9 cellular contexts compared by ENCODE assay signal in genomic region chr1:40978886-40979240, GRCh38. TPM values are rescaled to one million over a fixed set of nuclear protein-coding genes. Genes with fewer than 3 reads are reported as not detected.
DNase-seq lines count a peak whose midpoint lies in the region; ATAC-seq and TF ChIP-seq lines count a peak whose summit lies in the region.
"Had no signal": no experiment of that assay in that cellular context is flagged by ENCODE, and none has a peak within 500 bp of the region (broad histone marks: within the 10 kb centered on the region; RNA-seq: fewer than 3 reads in every experiment).

No MANE protein-coding gene starts in this region.

- H3K4me3 ChIP-seq in brain microvascular endothelial cell (ENCODE audit: low read depth, low read length) (peak overlapping the region; percentile 74), upper lobe of right lung (peak overlapping the region; percentile 66)

- H3K27me3 ChIP-seq in brain microvascular endothelial cell (replicated peaks) = no peaks in the 10 kb centered on the region
- H3K27me3 ChIP-seq in upper lobe of right lung = no peaks in the 10 kb centered on the region

- no peaks in the 10 kb centered on the region for H3K27me3 Mint-ChIP-seq in activated naive CD4-positive, alpha-beta T cell treated with anti-CD3 and anti-CD28 coated beads, Interleukin-2, amount 50 U/mL, for 24 hours
- H3K27me3 Mint-ChIP-seq in memory B cell = no peaks in the 10 kb centered on the region

- no peaks in the 10 kb centered on the region for H3K9me3 ChIP-seq in upper lobe of right lung

- in situ Hi-C loops in brain microvascular endothelial cell (cut with HindIII; ENCODE audit: low pct_ligation_motif_present, low sequenced_read_pairs) = no loop called here

- no peak for ATAC-seq in memory B cell (ENCODE audit: low read depth)
- ATAC-seq in upper lobe of right lung = no peak
- no peak for ATAC-seq in GM19452 (IDR thresholded peaks at IDR 0.05; ENCODE audit: unreplicated experiment)
- ATAC-seq in GM19463 (IDR thresholded peaks at IDR 0.05; ENCODE audit: unreplicated experiment) = no peak

- peak overlapping the region; percentile 79 for H3K4me3 Mint-ChIP-seq in activated naive CD4-positive, alpha-beta T cell treated with anti-CD3 and anti-CD28 coated beads, Interleukin-2, amount 50 U/mL, for 24 hours
- H3K4me3 Mint-ChIP-seq in memory B cell = peak overlapping the region; percentile 88

- peak overlapping the region; percentile 85 for H3K27ac ChIP-seq in brain microvascular endothelial cell
- H3K27ac ChIP-seq in upper lobe of right lung = peak overlapping the region; percentile 88

- H3K9me3 Mint-ChIP-seq in activated naive CD4-positive, alpha-beta T cell treated with anti-CD3 and anti-CD28 coated beads, Interleukin-2, amount 50 U/mL, for 24 hours = no peaks in the 10 kb centered on the region
- H3K9me3 Mint-ChIP-seq in memory B cell = no peaks in the 10 kb centered on the region

- no peak for DNase-seq in activated naive CD4-positive, alpha-beta T cell (lab: John Stamatoyannopoulos, UW)
- DNase-seq in brain microvascular endothelial cell (no peak), memory B cell (ENCODE audit: low spot score in 2 of 2) (peak in 1 of 2 donors; percentile 7), upper lobe of right lung (no peak), posterior cingulate gyrus (no peak)

- intact Hi-C loops in upper lobe of right lung (cut with DNase I) = no loop called here
- intact Hi-C loops in posterior cingulate gyrus (cut with DNase I) = no loop called here

- H3K4me1 ChIP-seq in upper lobe of right lung = peaks cover 32% of the 10 kb centered on the region

- no peak overlapping the region for H3K27ac Mint-ChIP-seq in activated naive CD4-positive, alpha-beta T cell treated with anti-CD3 and anti-CD28 coated beads, Interleukin-2, amount 50 U/mL, for 24 hours
- H3K27ac Mint-ChIP-seq in memory B cell = peak overlapping the region; percentile 86

- H3K4me1 Mint-ChIP-seq in activated naive CD4-positive, alpha-beta T cell treated with anti-CD3 and anti-CD28 coated beads, Interleukin-2, amount 50 U/mL, for 24 hours = peaks cover 37% of the 10 kb centered on the region
- peaks cover 17% of the 10 kb centered on the region for H3K4me1 Mint-ChIP-seq in memory B cell

- TF ChIP-seq CTCF in brain microvascular endothelial cell (IDR thresholded peaks at IDR 0.05; ENCODE audit: low read depth, low read length, missing control alignments) (no peak), upper lobe of right lung (IDR thresholded peaks at IDR 0.05) (no peak)

- H3K36me3 Mint-ChIP-seq in activated naive CD4-positive, alpha-beta T cell treated with anti-CD3 and anti-CD28 coated beads, Interleukin-2, amount 50 U/mL, for 24 hours = peaks cover 23% of the 10 kb centered on the region
- H3K36me3 Mint-ChIP-seq in memory B cell = peaks cover 5% of the 10 kb centered on the region

- H3K36me3 ChIP-seq in brain microvascular endothelial cell (replicated peaks) = peaks cover 8% of the 10 kb centered on the region
- H3K36me3 ChIP-seq in upper lobe of right lung = no peaks in the 10 kb centered on the region

RNA-seq across cellular contexts. Expression of gene CTPS1, which starts 0.6 kb away (rescaled TPM):
- total RNA-seq in upper lobe of right lung = 21.7 TPM

RNA-seq across cellular contexts. Expression of gene SLFNL1, which starts 42.7 kb away (rescaled TPM):
- total RNA-seq in upper lobe of right lung = 2.8 TPM
- total RNA-seq: Daoy had no signal
